Comparison of ENCODE assay signal across 9 cellular contexts in genomic region chr7:131123991-131124629, GRCh38.
DNase-seq lines count a peak whose midpoint lies in the region; ATAC-seq and TF ChIP-seq lines count a peak whose summit lies in the region.
"Had no signal": no experiment of that assay in that cellular context is flagged by ENCODE, and none has a peak within 500 bp of the region (broad histone marks: within the 10 kb centered on the region; RNA-seq: fewer than 3 reads in every experiment).

No MANE protein-coding gene starts in this region.

- no peak overlapping the region for H2AFZ ChIP-seq in PC-9

- no peaks in the 10 kb centered on the region for H3K79me2 ChIP-seq in PC-9 (ENCODE audit: low read depth)

- BruUV-seq in Caco-2 (replicated peaks; lab: Mats Ljungman, UMichigan) (no TSS peak), PC-9 (replicated peaks; lab: Mats Ljungman, UMichigan) (no TSS peak)

- DNase-seq in activated naive CD8-positive, alpha-beta T cell treated with anti-CD3 and anti-CD28 coated beads, Interleukin-2, amount 50 U/mL, for 24 hours: no peak
- no peak for DNase-seq in activated naive CD8-positive, alpha-beta T cell treated with anti-CD3 and anti-CD28 coated beads for 36 hours
- DNase-seq in NAMALWA (ENCODE audit: low spot score) (peak; percentile 88), NCI-H2029 (lab: John Stamatoyannopoulos, UW) (no peak), Caco-2 (no peak), OCI-M1 (lab: John Stamatoyannopoulos, UW) (no peak), PC-9 (no peak)

- peaks cover 10% of the 10 kb centered on the region for H3K9me3 Mint-ChIP-seq in activated naive CD8-positive, alpha-beta T cell treated with anti-CD3 and anti-CD28 coated beads, Interleukin-2, amount 50 U/mL, for 24 hours
- peaks cover 3% of the 10 kb centered on the region for H3K9me3 Mint-ChIP-seq in activated naive CD8-positive, alpha-beta T cell treated with anti-CD3 and anti-CD28 coated beads for 36 hours
- H3K9me3 Mint-ChIP-seq in Caco-2 (ENCODE audit: unreplicated experiment): peaks cover 2% of the 10 kb centered on the region

- H3K4me1 Mint-ChIP-seq in activated naive CD8-positive, alpha-beta T cell treated with anti-CD3 and anti-CD28 coated beads, Interleukin-2, amount 50 U/mL, for 24 hours: peaks cover 7% of the 10 kb centered on the region
- H3K4me1 Mint-ChIP-seq in activated naive CD8-positive, alpha-beta T cell treated with anti-CD3 and anti-CD28 coated beads for 36 hours: no peaks in the 10 kb centered on the region
- no peaks in the 10 kb centered on the region for H3K4me1 Mint-ChIP-seq in Caco-2 (ENCODE audit: low read depth, unreplicated experiment)

- intact Hi-C loops in Caco-2 (cut with micrococcal nuclease; ENCODE audit: unreplicated experiment): no loop called here
- intact Hi-C loops in PC-9 (cut with micrococcal nuclease; ENCODE audit: unreplicated experiment): no loop called here

- H3K27me3 ChIP-seq in Caco-2 (replicated peaks; ENCODE audit: control insufficient read depth, insufficient read depth, low read length): no peaks in the 10 kb centered on the region
- H3K27me3 ChIP-seq in PC-9 (ENCODE audit: insufficient read depth, low read depth): no peaks in the 10 kb centered on the region

- no peak overlapping the region for H3K27ac ChIP-seq in PC-9

- H3K4me2 ChIP-seq in PC-9: no peak overlapping the region

- TF ChIP-seq CTCF in Caco-2 (IDR thresholded peaks at IDR 0.05; ENCODE audit: insufficient read depth in 1 of 2, low read depth in 1 of 2, low read length in 1 of 2, severe bottlenecking in 1 of 2, unreplicated experiment in 1 of 2) (no peak), PC-9 (conservative IDR thresholded peaks at IDR 0.05) (no peak)

- no peak overlapping the region for H3K27ac Mint-ChIP-seq in activated naive CD8-positive, alpha-beta T cell treated with anti-CD3 and anti-CD28 coated beads, Interleukin-2, amount 50 U/mL, for 24 hours
- H3K27ac Mint-ChIP-seq in activated naive CD8-positive, alpha-beta T cell treated with anti-CD3 and anti-CD28 coated beads for 36 hours: no peak overlapping the region
- no peak overlapping the region for H3K27ac Mint-ChIP-seq in Caco-2 (ENCODE audit: unreplicated experiment)

- H3K4me3 ChIP-seq in Caco-2 (ENCODE audit: low read depth, low read length): no peak overlapping the region
- no peak overlapping the region for H3K4me3 ChIP-seq in PC-9

- ATAC-seq in activated naive CD8-positive, alpha-beta T cell treated with anti-CD3 and anti-CD28 coated beads, Interleukin-2, amount 50 U/mL, for 24 hours: peak; percentile 20
- peak; percentile 92 for ATAC-seq in HG02870 (IDR thresholded peaks at IDR 0.05; ENCODE audit: unreplicated experiment)

- no peaks in the 10 kb centered on the region for H3K9me2 ChIP-seq in PC-9 (ENCODE audit: insufficient read depth)

- H3F3A ChIP-seq in PC-9 (ENCODE audit: insufficient read depth, low read depth): 0 out of 2 replicates have a peak, but pooled peaks cover 7% of the 10 kb centered on the region

- H3K36me3 ChIP-seq in Caco-2 (ENCODE audit: control insufficient read depth, insufficient read depth, low read length) (no peaks in the 10 kb centered on the region), PC-9 (ENCODE audit: low read depth) (no peaks in the 10 kb centered on the region)

- H3K4me1 ChIP-seq in Caco-2: no peaks in the 10 kb centered on the region
- H3K4me1 ChIP-seq in PC-9 (replicated peaks; ENCODE audit: insufficient read depth): no peaks in the 10 kb centered on the region

- H3K9me3 ChIP-seq in Caco-2 (peaks cover 6% of the 10 kb centered on the region), PC-9 (ENCODE audit: insufficient read depth, low read depth) (peaks cover 1% of the 10 kb centered on the region; the same call in 1 of the 2 replicates)

- POLR2A ChIA-PET in Caco-2 (lab: Charles Lee) (no interaction called here), PC-9 (lab: Charles Lee; ENCODE audit: unreplicated experiment) (interaction anchor here (0.6 kb wide), 1 partner anchor 36 kb away, joined by 6 read pairs; no protein-coding TSS in a partner anchor)

- H4K20me1 ChIP-seq in PC-9 (ENCODE audit: insufficient read depth): no peaks in the 10 kb centered on the region

- peaks cover 3% of the 10 kb centered on the region for H3K36me3 Mint-ChIP-seq in activated naive CD8-positive, alpha-beta T cell treated with anti-CD3 and anti-CD28 coated beads, Interleukin-2, amount 50 U/mL, for 24 hours (ENCODE audit: low read depth)
- peaks cover 2% of the 10 kb centered on the region for H3K36me3 Mint-ChIP-seq in activated naive CD8-positive, alpha-beta T cell treated with anti-CD3 and anti-CD28 coated beads for 36 hours
- no peaks in the 10 kb centered on the region for H3K36me3 Mint-ChIP-seq in Caco-2 (ENCODE audit: insufficient read depth, unreplicated experiment)

- CTCF ChIA-PET in Caco-2 (lab: Charles Lee): no interaction called here
- CTCF ChIA-PET in PC-9 (lab: Charles Lee): no interaction called here

- no peak overlapping the region for H3K4me3 Mint-ChIP-seq in activated naive CD8-positive, alpha-beta T cell treated with anti-CD3 and anti-CD28 coated beads, Interleukin-2, amount 50 U/mL, for 24 hours
- H3K4me3 Mint-ChIP-seq in activated naive CD8-positive, alpha-beta T cell treated with anti-CD3 and anti-CD28 coated beads for 36 hours: no peak overlapping the region
- no peak overlapping the region for H3K4me3 Mint-ChIP-seq in Caco-2 (ENCODE audit: unreplicated experiment)
- H3K4me3 Mint-ChIP-seq: T-cell had no signal

- no peaks in the 10 kb centered on the region for H3K27me3 Mint-ChIP-seq in activated naive CD8-positive, alpha-beta T cell treated with anti-CD3 and anti-CD28 coated beads, Interleukin-2, amount 50 U/mL, for 24 hours
- no peaks in the 10 kb centered on the region for H3K27me3 Mint-ChIP-seq in activated naive CD8-positive, alpha-beta T cell treated with anti-CD3 and anti-CD28 coated beads for 36 hours
- peaks cover 3% of the 10 kb centered on the region for H3K27me3 Mint-ChIP-seq in Caco-2 (ENCODE audit: insufficient read depth, unreplicated experiment)
- H3K27me3 Mint-ChIP-seq: T-cell had no signal
